In genomic region chr14:96792003-96792402, GRCh38 we compare ENCODE assay signal across 21 cellular contexts.
"Had no signal": no experiment of that assay in that cellular context is flagged by ENCODE, and none has a peak within 500 bp of the region (broad histone marks: within the 10 kb centered on the region; RNA-seq: fewer than 3 reads in every experiment).

No MANE protein-coding gene starts in this region.

- H3K27ac ChIP-seq: coronary artery, esophagus muscularis mucosa, gastrocnemius medialis, heart left ventricle, lower lobe of right lung, right lobe of liver, transverse colon, uterus, VCaP had no signal

- H3K4me3 ChIP-seq: coronary artery, esophagus muscularis mucosa, gastrocnemius medialis, heart left ventricle, lower lobe of right lung, right lobe of liver, transverse colon, uterus had no signal

- H3K4me1 ChIP-seq: gastrocnemius medialis, right lobe of liver, transverse colon, uterus had no signal

- H3K9me3 ChIP-seq: esophagus muscularis mucosa, gastrocnemius medialis, heart left ventricle, lower lobe of right lung, right lobe of liver, transverse colon, uterus had no signal

- FAIRE-seq: keratinocyte, small intestine had no signal

- H3K36me3 ChIP-seq: esophagus muscularis mucosa, gastrocnemius medialis, heart left ventricle, lower lobe of right lung, right lobe of liver, transverse colon, uterus had no signal

- DNase-seq: activated CD4-positive, alpha-beta memory T cell treated with anti-CD3 and anti-CD28 coated beads, Interleukin-2, amount 10 ng/mL, durations not matched to agents 7 days and 5 days; activated CD4-positive, alpha-beta T cell treated with anti-CD3 and anti-CD28 coated beads, Interleukin-2, amount 10 ng/mL, durations not matched to agents 24 days and 14 days; activated gamma-delta T cell; activated naive CD4-positive, alpha-beta T cell treated with anti-CD3 and anti-CD28 coated beads, Interleukin-2, amount 50 U/mL, for 16 hours; activated naive CD8-positive, alpha-beta T cell treated with anti-CD3 and anti-CD28 coated beads, Interleukin-2, amount 50 U/mL, for 24 hours; aorta; gastrocnemius medialis; heart left ventricle; lower lobe of right lung; naive B cell; occipital lobe; right lobe of liver; small intestine; stimulated activated CD8-positive, alpha-beta memory T cell treated with anti-CD3 and anti-CD28 coated beads, Interleukin-4, amount 100 ng/mL, for 48 hours; stimulated activated naive B cell treated with anti-CD40 and anti-IgM and Interleukin-4, amounts not matched to agents 10 μg/mL and 1 μg/mL and 100 μg/mL, for 72 hours; transverse colon; uterus had no signal
